In genomic region chr19:13847033-13847899, GRCh38 we compare ENCODE assay signal across 8 cellular contexts. TPM values are rescaled to one million over a fixed set of nuclear protein-coding genes. Genes with fewer than 3 reads are reported as not detected.
A peak's percentile ranks its signal among the peaks of the same experiment; 100 is the strongest.
DNase-seq lines count a peak whose midpoint lies in the region; ATAC-seq and TF ChIP-seq lines count a peak whose summit lies in the region.

No MANE protein-coding gene starts in this region.

- peak; percentile 29 for ATAC-seq in HG03520 (IDR thresholded peaks at IDR 0.05; ENCODE audit: unreplicated experiment)
- peak; percentile 35 for ATAC-seq in activated CD8-positive, alpha-beta memory T cell treated with anti-CD3 and anti-CD28 coated beads, Interleukin-2, amount 10 ng/mL, durations not matched to agents 7 days and 5 days

- H3K9me3 ChIP-seq in endodermal cell (ENCODE audit: control insufficient read depth, low read length): no peaks in the 10 kb centered on the region

- peak overlapping the region; percentile 95 for H3K27ac Mint-ChIP-seq in activated CD8-positive, alpha-beta memory T cell treated with anti-CD3 and anti-CD28 coated beads, Interleukin-2, amount 10 ng/mL, durations not matched to agents 7 days and 5 days
- peak overlapping the region; percentile 100 for H3K27ac Mint-ChIP-seq in endodermal cell
- H3K27ac Mint-ChIP-seq in mesothelial cell of epicardium: peak overlapping the region; percentile 100

- no peaks in the 10 kb centered on the region for H3K9me3 Mint-ChIP-seq in activated CD8-positive, alpha-beta memory T cell treated with anti-CD3 and anti-CD28 coated beads, Interleukin-2, amount 10 ng/mL, durations not matched to agents 7 days and 5 days (ENCODE audit: low read depth)
- no peaks in the 10 kb centered on the region for H3K9me3 Mint-ChIP-seq in endodermal cell
- H3K9me3 Mint-ChIP-seq in mesothelial cell of epicardium: no peaks in the 10 kb centered on the region

- peak overlapping the region; percentile 100 for H3K27ac ChIP-seq in endodermal cell (ENCODE audit: low read depth, low read length)

- CTCF ChIA-PET in activated CD8-positive, alpha-beta memory T cell treated with anti-CD3 and anti-CD28 coated beads, Interleukin-2, amount 10 ng/mL, durations not matched to agents 7 days and 5 days (lab: Charles Lee): interaction anchor here (0.8 to 9.2 kb wide), 6 partner anchors 10 to 225 kb away, joined by 3 to 91 read pairs (median 18); partner anchors contain the start of genes C19orf53 and MISP3

- TF ChIP-seq CTCF in endodermal cell (conservative IDR thresholded peaks at IDR 0.05): peak; percentile 46
- peak; percentile 10 for TF ChIP-seq CTCF in mesothelial cell of epicardium (IDR thresholded peaks at IDR 0.05; ENCODE audit: unreplicated experiment)

- no peaks in the 10 kb centered on the region for H3K27me3 ChIP-seq in endodermal cell (ENCODE audit: control insufficient read depth, insufficient read depth, low read length, poor library complexity, severe bottlenecking)

- DNase-seq in Ammon's horn (ENCODE audit: low spot score) (peak; percentile 75), GM19238 (ENCODE audit: insufficient read length, low spot score) (peak; percentile 79), endodermal cell (peak; percentile 96), mesothelial cell of epicardium (ENCODE audit: low spot score in 2 of 2, unreplicated experiment in 2 of 2) (peak; percentile 90 to 96)
- peak; percentile 88 for DNase-seq in NK-92 treated with Interleukin-12 subunit alpha and Interleukin-12 subunit beta, amount 100 ng/mL, for 24 hours (lab: John Stamatoyannopoulos, UW)
- DNase-seq in activated CD8-positive, alpha-beta memory T cell treated with anti-CD3 and anti-CD28 coated beads, Interleukin-2, amount 10 ng/mL, durations not matched to agents 7 days and 5 days: peak; percentile 91
- peak; percentile 78 to 82 for DNase-seq in stimulated activated CD8-positive, alpha-beta memory T cell treated with anti-CD3 and anti-CD28 coated beads, Interleukin-15, amount 100 ng/mL, for 4 hours (ENCODE audit: low read depth in 2 of 2)

- peak overlapping the region; percentile 73 for H3K4me3 Mint-ChIP-seq in activated CD8-positive, alpha-beta memory T cell treated with anti-CD3 and anti-CD28 coated beads, Interleukin-2, amount 10 ng/mL, durations not matched to agents 7 days and 5 days
- H3K4me3 Mint-ChIP-seq in endodermal cell: peak overlapping the region; percentile 51
- H3K4me3 Mint-ChIP-seq in mesothelial cell of epicardium: peak overlapping the region; percentile 50

- no peaks in the 10 kb centered on the region for H3K36me3 Mint-ChIP-seq in activated CD8-positive, alpha-beta memory T cell treated with anti-CD3 and anti-CD28 coated beads, Interleukin-2, amount 10 ng/mL, durations not matched to agents 7 days and 5 days
- H3K36me3 Mint-ChIP-seq in endodermal cell (ENCODE audit: low read depth) (no peaks in the 10 kb centered on the region), mesothelial cell of epicardium (no peaks in the 10 kb centered on the region)

- H3K27me3 Mint-ChIP-seq in activated CD8-positive, alpha-beta memory T cell treated with anti-CD3 and anti-CD28 coated beads, Interleukin-2, amount 10 ng/mL, durations not matched to agents 7 days and 5 days: no peaks in the 10 kb centered on the region
- H3K27me3 Mint-ChIP-seq in endodermal cell (ENCODE audit: insufficient read depth): no peaks in the 10 kb centered on the region
- no peaks in the 10 kb centered on the region for H3K27me3 Mint-ChIP-seq in mesothelial cell of epicardium (ENCODE audit: low read depth)

- peaks cover 49% of the 10 kb centered on the region for H3K4me1 Mint-ChIP-seq in activated CD8-positive, alpha-beta memory T cell treated with anti-CD3 and anti-CD28 coated beads, Interleukin-2, amount 10 ng/mL, durations not matched to agents 7 days and 5 days
- peaks cover 20% of the 10 kb centered on the region for H3K4me1 Mint-ChIP-seq in endodermal cell
- H3K4me1 Mint-ChIP-seq in mesothelial cell of epicardium: peaks cover 46% of the 10 kb centered on the region

- H3K4me1 ChIP-seq in endodermal cell (ENCODE audit: control insufficient read depth, insufficient read depth, low read length): peaks cover 15% of the 10 kb centered on the region

- WGBS in endodermal cell (ENCODE audit: insufficient coverage in 1 of 2, insufficient read length in 1 of 2), 2 experiments: 0 to 2% methylated on average over 2 to 36 of the region's 46 CpGs

- peak overlapping the region; percentile 78 for H3K4me3 ChIP-seq in endodermal cell (ENCODE audit: low read length)

- peak overlapping the region; percentile 99 for H3K9ac ChIP-seq in endodermal cell (ENCODE audit: extremely low read depth, low read length, poor library complexity, severe bottlenecking)

- no peaks in the 10 kb centered on the region for H3K36me3 ChIP-seq in endodermal cell (ENCODE audit: control insufficient read depth, insufficient read depth, low read length)

RNA-seq across cellular contexts. Expression of gene NANOS3, which starts 29.7 kb away (rescaled TPM):
- 1 to 10 TPM; 1.1 to 2.8 TPM for total RNA-seq in activated CD8-positive, alpha-beta memory T cell treated with anti-CD3 and anti-CD28 coated beads, Interleukin-2, amount 10 ng/mL, durations not matched to agents 7 days and 5 days
- total RNA-seq in endodermal cell: under 1 TPM in 1 of 2 donors, not detected in 1; 0.64 TPM
- polyA plus RNA-seq in endodermal cell (2013, experiment 1 of 2): 2.6 TPM
- 2.0 TPM for polyA plus RNA-seq in endodermal cell (2013, experiment 2 of 2)
- total RNA-seq in mesothelial cell of epicardium: 4.9 to 8.6 TPM (median 8.2 TPM) in 3 replicates

RNA-seq across cellular contexts. Expression of gene ZSWIM4, which starts 52.0 kb away (rescaled TPM):
- total RNA-seq in activated CD8-positive, alpha-beta memory T cell treated with anti-CD3 and anti-CD28 coated beads, Interleukin-2, amount 10 ng/mL, durations not matched to agents 7 days and 5 days: 1 to 10 TPM; 8.1 to 8.4 TPM
- total RNA-seq in endodermal cell (10 to 100 TPM; 30.0 to 41.9 TPM), mesothelial cell of epicardium (21.5 to 23.6 TPM (median 22.7 TPM) in 3 replicates)
- polyA plus RNA-seq in endodermal cell (2013, experiment 1 of 2): 22.9 TPM
- 20.7 TPM for polyA plus RNA-seq in endodermal cell (2013, experiment 2 of 2)

RNA-seq across cellular contexts. Expression of gene BRME1, which starts 58.7 kb away (rescaled TPM):
- total RNA-seq in activated CD8-positive, alpha-beta memory T cell treated with anti-CD3 and anti-CD28 coated beads, Interleukin-2, amount 10 ng/mL, durations not matched to agents 7 days and 5 days: 1 to 10 TPM; 4.1 to 4.4 TPM
- 1 to 10 TPM; 4.4 to 7.4 TPM for total RNA-seq in endodermal cell
- polyA plus RNA-seq in endodermal cell (2013, experiment 1 of 2): 4.4 TPM
- polyA plus RNA-seq in endodermal cell (2013, experiment 2 of 2): 2.5 TPM
- 6.3 to 7.2 TPM (median 7.0 TPM) in 3 replicates for total RNA-seq in mesothelial cell of epicardium

RNA-seq across cellular contexts. Expression of gene CC2D1A, which starts 58.7 kb away (rescaled TPM):
- 10 to 100 TPM; 34.0 to 35.1 TPM for total RNA-seq in activated CD8-positive, alpha-beta memory T cell treated with anti-CD3 and anti-CD28 coated beads, Interleukin-2, amount 10 ng/mL, durations not matched to agents 7 days and 5 days
- total RNA-seq in endodermal cell (10 to 100 TPM; 45.1 to 55.9 TPM), mesothelial cell of epicardium (59.2 to 66.0 TPM (median 62.8 TPM) in 3 replicates)
- 24.2 TPM for polyA plus RNA-seq in endodermal cell (2013, experiment 1 of 2)
- 21.9 TPM for polyA plus RNA-seq in endodermal cell (2013, experiment 2 of 2)

Comparison
In these comparisons a context has a peak if more than half of its experiments do, and no peak if none do; other contexts are left out.
1. Peak in every context shown above with its lines: DNase-seq, ATAC-seq, H3K4me3 ChIP-seq and H3K27ac ChIP-seq.